Comparison of ENCODE assay signal across 28 cellular contexts in genomic region chr6:3619201-3619600, GRCh38.
"Had no signal": no experiment of that assay in that cellular context is flagged by ENCODE, and none has a peak within 500 bp of the region (broad histone marks: within the 10 kb centered on the region; RNA-seq: fewer than 3 reads in every experiment).

No MANE protein-coding gene starts in this region.

- H3K27ac ChIP-seq: ascending aorta, cardiac muscle cell, SJCRH30, SK-N-MC, WERI-Rb-1 had no signal

- H3K9me3 Mint-ChIP-seq: activated CD4-positive, alpha-beta T cell treated with anti-CD3 and anti-CD28 coated beads, Interleukin-2, amount 10 ng/mL, durations not matched to agents 24 days and 14 days; activated naive CD4-positive, alpha-beta T cell treated with anti-CD3 and anti-CD28 coated beads, Interleukin-2, amount 50 U/mL, for 24 hours; activated naive CD8-positive, alpha-beta T cell treated with anti-CD3 and anti-CD28 coated beads, Interleukin-2, amount 10 ng/mL, durations not matched to agents 7 days and 5 days; activated T-helper 2 cell treated with anti-CD3 and anti-CD28 coated beads, Interferon-gamma antibody, Interleukin-2, Interleukin-4, amounts not matched to agents 10 μg/mL and 5 μg/mL and 100 μg/mL, durations not matched to agents 14 hours and 24 hours and 36 hours; central memory CD8-positive, alpha-beta T cell had no signal

- H3K36me3 ChIP-seq: ascending aorta, cardiac muscle cell, SJCRH30, WERI-Rb-1 had no signal

- H3K27me3 ChIP-seq: ascending aorta, cardiac muscle cell, SJCRH30 had no signal

- H3K4me1 Mint-ChIP-seq: activated CD4-positive, alpha-beta T cell treated with anti-CD3 and anti-CD28 coated beads, Interleukin-2, amount 10 ng/mL, durations not matched to agents 24 days and 14 days had no signal

- H3K4me3 ChIP-seq: ascending aorta, cardiac muscle cell, SJCRH30, SK-N-MC had no signal

- ATAC-seq: Panc1 had no signal

- H3K9me3 ChIP-seq: ascending aorta, SJCRH30 had no signal

- H3K27ac Mint-ChIP-seq: activated CD4-positive, alpha-beta T cell treated with anti-CD3 and anti-CD28 coated beads, Interleukin-2, amount 10 ng/mL, durations not matched to agents 24 days and 14 days; activated naive CD4-positive, alpha-beta T cell treated with anti-CD3 and anti-CD28 coated beads, Interleukin-2, amount 50 U/mL, for 24 hours; activated naive CD8-positive, alpha-beta T cell treated with anti-CD3 and anti-CD28 coated beads, Interleukin-2, amount 10 ng/mL, durations not matched to agents 7 days and 5 days; activated T-helper 2 cell treated with anti-CD3 and anti-CD28 coated beads, Interferon-gamma antibody, Interleukin-2, Interleukin-4, amounts not matched to agents 10 μg/mL and 5 μg/mL and 100 μg/mL, durations not matched to agents 14 hours and 24 hours and 36 hours had no signal

- H3K36me3 Mint-ChIP-seq: activated naive CD4-positive, alpha-beta T cell treated with anti-CD3 and anti-CD28 coated beads, Interleukin-2, amount 50 U/mL, for 24 hours had no signal

- H3K4me3 Mint-ChIP-seq: activated CD4-positive, alpha-beta T cell treated with anti-CD3 and anti-CD28 coated beads, Interleukin-2, amount 10 ng/mL, durations not matched to agents 24 days and 14 days; activated naive CD4-positive, alpha-beta T cell treated with anti-CD3 and anti-CD28 coated beads, Interleukin-2, amount 50 U/mL, for 24 hours; activated naive CD8-positive, alpha-beta T cell treated with anti-CD3 and anti-CD28 coated beads, Interleukin-2, amount 10 ng/mL, durations not matched to agents 7 days and 5 days; central memory CD8-positive, alpha-beta T cell had no signal

- DNase-seq: activated CD4-positive, alpha-beta T cell treated with anti-CD3 and anti-CD28 coated beads, Interleukin-2, amount 10 ng/mL, durations not matched to agents 24 days and 14 days; activated CD4-positive, alpha-beta T cell treated with anti-CD3 and anti-CD28 coated beads, Interleukin-2, amount 50 U/mL, for 4 hours; activated CD4-positive, CD25-positive, alpha-beta regulatory T cell; activated gamma-delta T cell; activated naive CD4-positive, alpha-beta T cell treated with Interleukin-2 at 50 U/mL for 16 hours; activated naive CD8-positive, alpha-beta T cell treated with anti-CD3 and anti-CD28 coated beads, Interleukin-2, amount 10 ng/mL, durations not matched to agents 7 days and 5 days; activated T-cell treated with anti-CD3 and anti-CD28 coated beads, Interleukin-2, amount 50 U/mL, for 1 hour; amygdala; Karpas-422; KBM-7; NCI-H1048; NCI-H146; NCI-H187; NCI-H2029 treated with DMSO at 0.1 percent for 48 hours; NCI-H2107; NCI-H226; NCI-H524 treated with DMSO at 0.1 percent for 48 hours; SHP77; SJCRH30; T1000 had no signal

- H3K4me1 ChIP-seq: ascending aorta, SJCRH30 had no signal
